Comparison of ENCODE assay signal across 1 cellular context in the genomic region with DNA sequence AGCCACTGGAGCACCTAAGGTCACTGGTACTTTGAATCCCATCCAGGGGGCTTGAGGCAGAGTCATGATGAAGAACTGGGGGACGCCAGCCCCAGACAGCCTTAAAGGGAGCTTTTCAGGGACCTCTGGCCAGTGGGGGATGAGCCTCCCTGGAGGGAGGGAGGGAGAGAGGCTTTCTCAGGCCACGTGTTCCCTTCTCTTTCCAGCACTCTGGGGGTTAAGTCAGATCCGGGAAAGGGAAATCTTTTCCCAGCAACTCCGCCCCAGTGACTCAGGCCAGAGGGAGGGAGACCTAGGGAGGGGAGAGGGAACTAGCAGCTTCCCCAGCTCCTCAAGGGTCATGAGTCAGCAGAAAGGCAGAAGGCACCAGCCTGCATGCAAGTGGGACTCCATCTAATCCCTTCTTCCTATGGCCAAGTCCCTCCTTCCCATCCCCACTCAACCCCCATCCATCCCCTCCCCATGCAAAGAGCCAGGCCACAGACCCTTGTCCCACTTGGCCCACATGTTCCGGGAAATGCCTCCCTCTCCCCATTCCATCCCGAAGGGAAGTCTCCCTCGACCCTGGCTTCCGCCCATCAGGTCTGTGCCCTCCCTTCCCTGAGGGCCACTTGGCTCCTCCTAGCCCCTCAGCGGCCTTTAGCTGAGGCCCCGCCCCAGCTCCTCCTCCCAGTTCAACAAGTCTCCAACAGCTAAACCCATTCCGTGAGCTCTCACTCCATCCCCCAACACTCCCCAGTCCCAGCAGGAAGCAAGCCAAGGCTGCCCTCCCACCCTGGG.
A peak's percentile ranks its signal among the peaks of the same experiment; 100 is the strongest.
TF ChIP-seq lines count a peak whose summit lies in the region.

No MANE protein-coding gene starts in this region.

TF ChIP-seq in HepG2, 621 proteins besides CTCF, POLR2A, EP300 and RAD21 (continues in another document):
- TF ChIP-seq ZNF557 (CRISPR knock-in tag; IDR thresholded peaks at IDR 0.05) = peak; percentile 17; the same call in 1 of the 2 replicates
- TF ChIP-seq ARNT (IDR thresholded peaks at IDR 0.05) = no peak
- no peak for TF ChIP-seq SMARCE1 (IDR thresholded peaks at IDR 0.05; ENCODE audit: borderline replicate concordance)
- TF ChIP-seq, protein P1, sequence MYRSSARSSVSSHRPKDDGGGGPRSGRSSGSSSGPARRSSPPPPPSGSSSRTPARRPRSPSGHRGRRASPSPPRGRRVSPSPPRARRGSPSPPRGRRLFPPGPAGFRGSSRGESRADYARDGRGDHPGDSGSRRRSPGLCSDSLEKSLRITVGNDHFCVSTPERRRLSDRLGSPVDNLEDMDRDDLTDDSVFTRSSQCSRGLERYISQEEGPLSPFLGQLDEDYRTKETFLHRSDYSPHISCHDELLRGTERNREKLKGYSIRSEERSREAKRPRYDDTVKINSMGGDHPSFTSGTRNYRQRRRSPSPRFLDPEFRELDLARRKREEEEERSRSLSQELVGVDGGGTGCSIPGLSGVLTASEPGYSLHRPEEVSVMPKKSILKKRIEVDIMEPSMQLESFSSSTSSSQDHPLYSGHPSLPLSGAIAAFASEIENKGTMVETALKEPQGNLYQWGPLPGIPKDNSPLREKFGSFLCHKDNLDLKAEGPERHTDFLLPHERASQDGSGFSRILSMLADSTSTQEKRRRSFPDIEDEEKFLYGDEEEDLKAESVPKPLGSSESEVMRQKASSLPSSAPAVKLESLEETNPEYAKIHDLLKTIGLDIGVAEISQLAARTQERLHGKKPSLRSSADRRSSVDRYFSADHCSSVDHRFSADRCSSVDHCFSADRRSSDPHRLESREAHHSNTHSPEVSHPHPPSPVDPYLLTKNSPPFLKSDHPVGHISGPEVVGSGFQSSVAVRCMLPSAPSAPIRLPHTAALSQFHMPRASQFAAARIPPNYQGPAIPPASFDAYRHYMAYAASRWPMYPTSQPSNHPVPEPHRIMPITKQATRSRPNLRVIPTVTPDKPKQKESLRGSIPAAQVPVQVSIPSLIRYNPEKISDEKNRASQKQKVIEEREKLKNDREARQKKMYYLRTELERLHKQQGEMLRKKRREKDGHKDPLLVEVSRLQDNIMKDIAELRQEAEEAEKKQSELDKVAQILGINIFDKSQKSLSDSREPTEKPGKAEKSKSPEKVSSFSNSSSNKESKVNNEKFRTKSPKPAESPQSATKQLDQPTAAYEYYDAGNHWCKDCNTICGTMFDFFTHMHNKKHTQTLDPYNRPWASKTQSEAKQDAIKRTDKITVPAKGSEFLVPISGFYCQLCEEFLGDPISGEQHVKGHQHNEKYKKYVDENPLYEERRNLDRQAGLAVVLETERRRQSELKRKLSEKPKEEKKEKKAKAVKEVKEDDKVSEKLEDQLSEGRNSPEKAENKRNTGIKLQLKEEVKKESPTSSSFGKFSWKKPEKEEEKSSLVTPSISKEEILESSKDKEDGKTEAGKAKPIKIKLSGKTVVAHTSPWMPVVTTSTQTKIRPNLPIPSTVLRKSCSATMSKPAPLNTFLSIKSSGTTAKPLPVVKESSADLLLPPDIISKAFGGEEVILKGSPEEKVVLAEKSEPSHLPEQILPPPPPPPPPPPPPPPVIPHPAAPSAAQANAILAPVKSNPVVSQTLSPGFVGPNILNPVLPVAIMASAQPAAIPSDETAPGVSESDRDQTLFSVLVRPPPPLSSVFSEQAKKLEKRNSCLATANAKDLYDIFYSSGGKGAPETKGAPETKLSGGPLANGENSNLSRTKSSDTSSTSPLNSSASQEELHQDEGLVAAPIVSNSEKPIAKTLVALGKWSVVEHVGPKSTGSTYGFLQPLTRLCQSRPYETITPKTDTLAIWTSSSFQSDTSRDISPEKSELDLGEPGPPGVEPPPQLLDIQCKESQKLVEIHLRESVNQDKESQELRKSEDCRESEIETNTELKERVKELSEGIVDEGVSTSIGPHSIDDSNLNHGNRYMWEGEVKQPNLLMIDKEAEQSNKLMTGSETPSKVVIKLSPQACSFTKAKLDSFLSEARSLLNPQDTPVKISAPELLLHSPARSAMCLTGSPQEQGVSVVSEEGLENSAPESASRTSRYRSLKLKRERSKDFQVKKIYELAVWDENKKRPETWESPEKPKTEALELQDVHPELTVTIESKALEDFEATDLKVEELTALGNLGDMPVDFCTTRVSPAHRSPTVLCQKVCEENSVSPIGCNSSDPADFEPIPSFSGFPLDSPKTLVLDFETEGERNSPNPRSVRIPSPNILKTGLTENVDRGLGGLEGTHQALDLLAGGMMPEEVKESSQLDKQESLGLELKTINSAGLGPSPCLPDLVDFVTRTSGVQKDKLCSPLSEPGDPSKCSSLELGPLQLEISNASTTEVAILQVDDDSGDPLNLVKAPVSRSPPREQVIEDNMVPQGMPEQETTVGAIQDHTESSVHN (CRISPR knock-in tag; IDR thresholded peaks at IDR 0.05) = no peak
- TF ChIP-seq, protein P2, sequence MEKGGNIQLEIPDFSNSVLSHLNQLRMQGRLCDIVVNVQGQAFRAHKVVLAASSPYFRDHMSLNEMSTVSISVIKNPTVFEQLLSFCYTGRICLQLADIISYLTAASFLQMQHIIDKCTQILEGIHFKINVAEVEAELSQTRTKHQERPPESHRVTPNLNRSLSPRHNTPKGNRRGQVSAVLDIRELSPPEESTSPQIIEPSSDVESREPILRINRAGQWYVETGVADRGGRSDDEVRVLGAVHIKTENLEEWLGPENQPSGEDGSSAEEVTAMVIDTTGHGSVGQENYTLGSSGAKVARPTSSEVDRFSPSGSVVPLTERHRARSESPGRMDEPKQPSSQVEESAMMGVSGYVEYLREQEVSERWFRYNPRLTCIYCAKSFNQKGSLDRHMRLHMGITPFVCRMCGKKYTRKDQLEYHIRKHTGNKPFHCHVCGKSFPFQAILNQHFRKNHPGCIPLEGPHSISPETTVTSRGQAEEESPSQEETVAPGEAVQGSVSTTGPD (CRISPR knock-in tag; IDR thresholded peaks at IDR 0.05) = no peak
- TF ChIP-seq ZNF567 (CRISPR knock-in tag; IDR thresholded peaks at IDR 0.05; ENCODE audit: borderline replicate concordance) = no peak
- TF ChIP-seq RFXAP (CRISPR knock-in tag; IDR thresholded peaks at IDR 0.05; ENCODE audit: borderline replicate concordance) = no peak
- TF ChIP-seq, protein P3, sequence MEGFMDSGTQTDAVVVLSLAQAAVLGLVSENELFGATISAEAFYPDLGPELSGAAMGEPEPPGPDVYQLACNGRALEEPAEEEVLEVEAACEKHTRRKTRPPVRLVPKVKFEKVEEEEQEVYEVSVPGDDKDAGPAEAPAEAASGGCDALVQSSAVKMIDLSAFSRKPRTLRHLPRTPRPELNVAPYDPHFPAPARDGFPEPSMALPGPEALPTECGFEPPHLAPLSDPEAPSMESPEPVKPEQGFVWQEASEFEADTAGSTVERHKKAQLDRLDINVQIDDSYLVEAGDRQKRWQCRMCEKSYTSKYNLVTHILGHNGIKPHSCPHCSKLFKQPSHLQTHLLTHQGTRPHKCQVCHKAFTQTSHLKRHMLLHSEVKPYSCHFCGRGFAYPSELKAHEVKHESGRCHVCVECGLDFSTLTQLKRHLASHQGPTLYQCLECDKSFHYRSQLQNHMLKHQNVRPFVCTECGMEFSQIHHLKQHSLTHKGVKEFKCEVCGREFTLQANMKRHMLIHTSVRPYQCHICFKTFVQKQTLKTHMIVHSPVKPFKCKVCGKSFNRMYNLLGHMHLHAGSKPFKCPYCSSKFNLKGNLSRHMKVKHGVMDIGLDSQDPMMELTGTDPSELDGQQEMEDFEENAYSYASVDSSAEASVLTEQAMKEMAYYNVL (CRISPR knock-in tag; IDR thresholded peaks at IDR 0.05; ENCODE audit: borderline replicate concordance) = no peak; the same call in 1 of the 2 replicates
- TF ChIP-seq ETV5 (CRISPR knock-in tag; IDR thresholded peaks at IDR 0.05; ENCODE audit: borderline replicate concordance) = peak; percentile 26; the same call in 1 of the 2 replicates
- TF ChIP-seq POGZ (CRISPR knock-in tag; IDR thresholded peaks at IDR 0.05) = no peak; the same call in 1 of the 2 replicates
- no peak for TF ChIP-seq ZSCAN12 (CRISPR knock-in tag; IDR thresholded peaks at IDR 0.05)
- peak; percentile 81; the same call in 1 of the 2 replicates for TF ChIP-seq ELF4 (CRISPR knock-in tag; IDR thresholded peaks at IDR 0.05; ENCODE audit: borderline replicate concordance)
- no peak; the same call in 1 of the 2 replicates for TF ChIP-seq ZBTB20 (CRISPR knock-in tag; IDR thresholded peaks at IDR 0.05; ENCODE audit: borderline replicate concordance, low read depth)
- TF ChIP-seq REPIN1 (CRISPR knock-in tag; IDR thresholded peaks at IDR 0.05; ENCODE audit: borderline replicate concordance, low read depth) = no peak
- no peak for TF ChIP-seq ZNF207 (IDR thresholded peaks at IDR 0.05; ENCODE audit: borderline replicate concordance)
- no peak for TF ChIP-seq TRIM24 (CRISPR knock-in tag; IDR thresholded peaks at IDR 0.05)
- TF ChIP-seq ZNF121 (CRISPR knock-in tag; IDR thresholded peaks at IDR 0.05) = no peak
- TF ChIP-seq, protein P4, sequence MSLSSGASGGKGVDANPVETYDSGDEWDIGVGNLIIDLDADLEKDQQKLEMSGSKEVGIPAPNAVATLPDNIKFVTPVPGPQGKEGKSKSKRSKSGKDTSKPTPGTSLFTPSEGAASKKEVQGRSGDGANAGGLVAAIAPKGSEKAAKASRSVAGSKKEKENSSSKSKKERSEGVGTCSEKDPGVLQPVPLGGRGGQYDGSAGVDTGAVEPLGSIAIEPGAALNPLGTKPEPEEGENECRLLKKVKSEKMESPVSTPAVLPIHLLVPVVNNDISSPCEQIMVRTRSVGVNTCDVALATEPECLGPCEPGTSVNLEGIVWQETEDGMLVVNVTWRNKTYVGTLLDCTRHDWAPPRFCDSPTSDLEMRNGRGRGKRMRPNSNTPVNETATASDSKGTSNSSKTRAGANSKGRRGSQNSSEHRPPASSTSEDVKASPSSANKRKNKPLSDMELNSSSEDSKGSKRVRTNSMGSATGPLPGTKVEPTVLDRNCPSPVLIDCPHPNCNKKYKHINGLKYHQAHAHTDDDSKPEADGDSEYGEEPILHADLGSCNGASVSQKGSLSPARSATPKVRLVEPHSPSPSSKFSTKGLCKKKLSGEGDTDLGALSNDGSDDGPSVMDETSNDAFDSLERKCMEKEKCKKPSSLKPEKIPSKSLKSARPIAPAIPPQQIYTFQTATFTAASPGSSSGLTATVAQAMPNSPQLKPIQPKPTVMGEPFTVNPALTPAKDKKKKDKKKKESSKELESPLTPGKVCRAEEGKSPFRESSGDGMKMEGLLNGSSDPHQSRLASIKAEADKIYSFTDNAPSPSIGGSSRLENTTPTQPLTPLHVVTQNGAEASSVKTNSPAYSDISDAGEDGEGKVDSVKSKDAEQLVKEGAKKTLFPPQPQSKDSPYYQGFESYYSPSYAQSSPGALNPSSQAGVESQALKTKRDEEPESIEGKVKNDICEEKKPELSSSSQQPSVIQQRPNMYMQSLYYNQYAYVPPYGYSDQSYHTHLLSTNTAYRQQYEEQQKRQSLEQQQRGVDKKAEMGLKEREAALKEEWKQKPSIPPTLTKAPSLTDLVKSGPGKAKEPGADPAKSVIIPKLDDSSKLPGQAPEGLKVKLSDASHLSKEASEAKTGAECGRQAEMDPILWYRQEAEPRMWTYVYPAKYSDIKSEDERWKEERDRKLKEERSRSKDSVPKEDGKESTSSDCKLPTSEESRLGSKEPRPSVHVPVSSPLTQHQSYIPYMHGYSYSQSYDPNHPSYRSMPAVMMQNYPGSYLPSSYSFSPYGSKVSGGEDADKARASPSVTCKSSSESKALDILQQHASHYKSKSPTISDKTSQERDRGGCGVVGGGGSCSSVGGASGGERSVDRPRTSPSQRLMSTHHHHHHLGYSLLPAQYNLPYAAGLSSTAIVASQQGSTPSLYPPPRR (CRISPR knock-in tag; IDR thresholded peaks at IDR 0.05; ENCODE audit: borderline replicate concordance) = peak; percentile 69; the same call in 1 of the 2 replicates
- TF ChIP-seq, protein P5, sequence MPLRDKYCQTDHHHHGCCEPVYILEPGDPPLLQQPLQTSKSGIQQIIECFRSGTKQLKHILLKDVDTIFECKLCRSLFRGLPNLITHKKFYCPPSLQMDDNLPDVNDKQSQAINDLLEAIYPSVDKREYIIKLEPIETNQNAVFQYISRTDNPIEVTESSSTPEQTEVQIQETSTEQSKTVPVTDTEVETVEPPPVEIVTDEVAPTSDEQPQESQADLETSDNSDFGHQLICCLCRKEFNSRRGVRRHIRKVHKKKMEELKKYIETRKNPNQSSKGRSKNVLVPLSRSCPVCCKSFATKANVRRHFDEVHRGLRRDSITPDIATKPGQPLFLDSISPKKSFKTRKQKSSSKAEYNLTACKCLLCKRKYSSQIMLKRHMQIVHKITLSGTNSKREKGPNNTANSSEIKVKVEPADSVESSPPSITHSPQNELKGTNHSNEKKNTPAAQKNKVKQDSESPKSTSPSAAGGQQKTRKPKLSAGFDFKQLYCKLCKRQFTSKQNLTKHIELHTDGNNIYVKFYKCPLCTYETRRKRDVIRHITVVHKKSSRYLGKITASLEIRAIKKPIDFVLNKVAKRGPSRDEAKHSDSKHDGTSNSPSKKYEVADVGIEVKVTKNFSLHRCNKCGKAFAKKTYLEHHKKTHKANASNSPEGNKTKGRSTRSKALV (CRISPR knock-in tag; IDR thresholded peaks at IDR 0.05) = no peak; the same call in 1 of the 2 replicates
- no peak for TF ChIP-seq ZNF253 (CRISPR knock-in tag; IDR thresholded peaks at IDR 0.05; ENCODE audit: borderline replicate concordance)
- TF ChIP-seq ZBTB8A (CRISPR knock-in tag; IDR thresholded peaks at IDR 0.05; ENCODE audit: borderline replicate concordance, low read depth) = no peak; the same call in 1 of the 2 replicates
- no peak for TF ChIP-seq ZFP36 (IDR thresholded peaks at IDR 0.05; ENCODE audit: borderline replicate concordance, low read depth, low read length, partially characterized antibody)
- TF ChIP-seq ZNF558 (CRISPR knock-in tag; IDR thresholded peaks at IDR 0.05; ENCODE audit: borderline replicate concordance) = no peak
- peak; percentile 59 for TF ChIP-seq TEAD3 (CRISPR knock-in tag; optimal IDR thresholded peaks at IDR 0.05; ENCODE audit: borderline replicate concordance)
- no peak for TF ChIP-seq MTA3 (CRISPR knock-in tag; IDR thresholded peaks at IDR 0.05)
- TF ChIP-seq TBP (CRISPR knock-in tag; IDR thresholded peaks at IDR 0.05) = no peak
- no peak for TF ChIP-seq CAMTA2 (CRISPR knock-in tag; IDR thresholded peaks at IDR 0.05; ENCODE audit: borderline replicate concordance)
- TF ChIP-seq NRL (CRISPR knock-in tag; IDR thresholded peaks at IDR 0.05; ENCODE audit: borderline replicate concordance) = no peak
- TF ChIP-seq ZFAT (CRISPR knock-in tag; conservative IDR thresholded peaks at IDR 0.05) = no peak
- TF ChIP-seq ZNF224 (CRISPR knock-in tag; IDR thresholded peaks at IDR 0.05) = no peak
- TF ChIP-seq FOXO1 (CRISPR knock-in tag; IDR thresholded peaks at IDR 0.05) = no peak; the same call in 1 of the 2 replicates
- TF ChIP-seq, protein P6, sequence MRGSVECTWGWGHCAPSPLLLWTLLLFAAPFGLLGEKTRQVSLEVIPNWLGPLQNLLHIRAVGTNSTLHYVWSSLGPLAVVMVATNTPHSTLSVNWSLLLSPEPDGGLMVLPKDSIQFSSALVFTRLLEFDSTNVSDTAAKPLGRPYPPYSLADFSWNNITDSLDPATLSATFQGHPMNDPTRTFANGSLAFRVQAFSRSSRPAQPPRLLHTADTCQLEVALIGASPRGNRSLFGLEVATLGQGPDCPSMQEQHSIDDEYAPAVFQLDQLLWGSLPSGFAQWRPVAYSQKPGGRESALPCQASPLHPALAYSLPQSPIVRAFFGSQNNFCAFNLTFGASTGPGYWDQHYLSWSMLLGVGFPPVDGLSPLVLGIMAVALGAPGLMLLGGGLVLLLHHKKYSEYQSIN (CRISPR knock-in tag; IDR thresholded peaks at IDR 0.05; ENCODE audit: borderline replicate concordance) = no peak
- no peak for TF ChIP-seq KLF15 (CRISPR knock-in tag; IDR thresholded peaks at IDR 0.05; ENCODE audit: borderline replicate concordance)
- no peak for TF ChIP-seq RFX5 (IDR thresholded peaks at IDR 0.05; ENCODE audit: low read depth, low read length)
- no peak; the same call in 1 of the 2 replicates for TF ChIP-seq ZNF674 (CRISPR knock-in tag; IDR thresholded peaks at IDR 0.05; ENCODE audit: low read depth)
- TF ChIP-seq ERF (CRISPR knock-in tag; IDR thresholded peaks at IDR 0.05) = peak; percentile 1; the same call in 1 of the 2 replicates
- no peak for TF ChIP-seq ZNF766 (CRISPR knock-in tag; IDR thresholded peaks at IDR 0.05; ENCODE audit: borderline replicate concordance)
